Comparison of ENCODE assay signal across 2 cellular contexts in genomic region chr2:68889500-68889899, GRCh38.
TF ChIP-seq lines count a peak whose summit lies in the region.

No MANE protein-coding gene starts in this region.

TF ChIP-seq in SK-N-SH, 30 proteins besides CTCF, POLR2A, EP300 and RAD21 (continued from another document):
- TF ChIP-seq FOSL2 (IDR thresholded peaks at IDR 0.05; ENCODE audit: borderline replicate concordance, low read depth) (no peak), TCF12 (IDR thresholded peaks at IDR 0.05) (0 out of 2 replicates have a peak, but pooled peaks have one; percentile 5), POLR2AphosphoS5 (IDR thresholded peaks at IDR 0.05; ENCODE audit: low read depth, low read length) (no peak), RCOR1 (IDR thresholded peaks at IDR 0.05; ENCODE audit: low read length) (0 out of 2 replicates have a peak, but pooled peaks have one; percentile 19), REST (IDR thresholded peaks at IDR 0.05; ENCODE audit: low read depth, low read length) (no peak)

TF ChIP-seq in SK-N-SH treated with all-trans-retinoic acid at 6 μM for 48 hours, 23 proteins besides CTCF, POLR2A, EP300 and RAD21 (continued from another document):
- TF ChIP-seq CSRNP3 (CRISPR knock-in tag; IDR thresholded peaks at IDR 0.05), result no peak
- TF ChIP-seq OSR1 (CRISPR knock-in tag; IDR thresholded peaks at IDR 0.05), result no peak
- TF ChIP-seq ZNF70 (CRISPR knock-in tag; IDR thresholded peaks at IDR 0.05), result no peak
- TF ChIP-seq ISL1 (CRISPR knock-in tag; IDR thresholded peaks at IDR 0.05), result no peak
- TF ChIP-seq ZNF565 (CRISPR knock-in tag; conservative IDR thresholded peaks at IDR 0.05; ENCODE audit: low read depth), result no peak
- TF ChIP-seq ZNF8 (CRISPR knock-in tag; IDR thresholded peaks at IDR 0.05), result no peak
